8 cellular contexts compared by ENCODE assay signal in the genomic region with DNA sequence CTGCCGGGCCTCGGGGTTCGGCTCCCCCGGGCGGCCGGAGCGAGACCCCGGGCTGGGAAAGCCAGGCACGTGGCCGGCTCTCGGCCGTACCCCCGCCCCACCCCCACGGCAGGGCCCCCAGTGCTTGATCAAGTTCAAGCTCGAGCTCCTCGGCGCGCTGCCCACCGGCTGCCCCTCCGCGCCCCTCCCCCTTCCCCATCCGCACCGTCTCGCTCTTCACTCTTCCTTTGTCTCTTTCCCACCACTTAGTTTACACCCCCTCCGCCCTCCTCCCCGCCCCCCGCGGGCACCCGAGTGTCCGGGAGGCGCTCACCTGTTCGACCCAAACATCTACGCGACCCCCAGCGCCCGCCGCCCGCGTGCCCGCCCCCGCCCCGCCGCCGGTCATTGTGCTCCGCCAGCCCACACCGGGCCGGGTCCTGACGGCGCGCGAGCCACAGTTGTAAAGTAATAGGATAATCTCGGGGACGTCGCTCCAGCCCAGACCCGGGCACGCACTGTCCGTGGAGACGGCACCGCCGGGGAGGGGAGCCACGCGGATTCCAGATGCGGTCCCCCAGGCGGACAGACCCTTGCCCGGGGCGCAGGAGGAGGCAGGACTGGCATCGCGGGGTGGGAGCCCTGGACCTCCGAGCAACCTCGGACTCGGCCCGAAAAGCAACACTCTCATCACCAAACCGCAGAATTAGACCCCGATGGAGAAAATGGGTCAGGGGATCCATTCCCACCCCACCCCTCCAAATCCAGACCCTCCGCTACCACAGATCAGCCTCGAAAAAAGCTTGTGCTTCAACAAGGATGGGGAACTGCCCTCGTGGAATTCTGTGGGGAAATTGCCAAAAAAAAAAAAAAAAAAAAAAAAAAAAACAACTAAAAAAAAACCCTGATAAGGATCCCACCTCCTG.
DNase-seq lines count a peak whose midpoint lies in the region; ATAC-seq and TF ChIP-seq lines count a peak whose summit lies in the region.

No MANE protein-coding gene starts in this region.

- no peaks in the 10 kb centered on the region for H3K27me3 Mint-ChIP-seq in activated T-cell treated with anti-CD3 and anti-CD28 coated beads, Interleukin-2, amount 50 U/mL, for 24 hours

- peaks cover 4% of the 10 kb centered on the region for H3K4me1 ChIP-seq in osteoblast (ENCODE audit: insufficient read depth, low read length)

- peaks cover 21% of the 10 kb centered on the region for H3K79me2 ChIP-seq in osteoblast (ENCODE audit: insufficient read depth, low read length)

- peak overlapping the region; percentile 72 for H2AFZ ChIP-seq in osteoblast (ENCODE audit: low read length)

- peaks cover 13% of the 10 kb centered on the region for H3K27me3 ChIP-seq in osteoblast (ENCODE audit: insufficient read depth, low read length)

- H3K4me2 ChIP-seq in osteoblast (ENCODE audit: insufficient read depth, low read length): peak overlapping the region; percentile 91

- H3K4me3 ChIP-seq in fibroblast of villous mesenchyme (ENCODE audit: low read depth, low read length): peak overlapping the region; percentile 79
- peak overlapping the region; percentile 74 for H3K4me3 ChIP-seq in osteoblast (ENCODE audit: insufficient read depth, low read length)

- DNase-seq in ELR (ENCODE audit: low read depth) (peak; percentile 55), NCI-H2171 treated with DMSO at 0.1 percent for 48 hours (lab: John Stamatoyannopoulos, UW) (peak; percentile 71), fibroblast of villous mesenchyme (ENCODE audit: low read depth) (no peak), osteoblast (ENCODE audit: insufficient read length, low spot score, missing footprints) (peak; percentile 89), germinal center (ENCODE audit: low spot score) (no peak), HPDE6-E6E7 (ENCODE audit: extremely low spot score) (no peak)
- peak; percentile 59 for DNase-seq in activated T-cell treated with anti-CD3 and anti-CD28 coated beads, Interleukin-2, amount 50 U/mL, for 24 hours

- H3K4me1 Mint-ChIP-seq in activated T-cell treated with anti-CD3 and anti-CD28 coated beads, Interleukin-2, amount 50 U/mL, for 24 hours (ENCODE audit: low read depth): peaks cover 41% of the 10 kb centered on the region

- H4K20me1 ChIP-seq in osteoblast (ENCODE audit: insufficient read depth, low read length): peaks cover 21% of the 10 kb centered on the region

- H3K36me3 ChIP-seq in osteoblast (ENCODE audit: insufficient read depth, low read length): no peaks in the 10 kb centered on the region

- no peaks in the 10 kb centered on the region for H3K9me3 Mint-ChIP-seq in activated T-cell treated with anti-CD3 and anti-CD28 coated beads, Interleukin-2, amount 50 U/mL, for 24 hours

- H3K27ac ChIP-seq in osteoblast (ENCODE audit: low read depth, low read length): peak overlapping the region; percentile 46

- H3K4me3 Mint-ChIP-seq in activated T-cell treated with anti-CD3 and anti-CD28 coated beads, Interleukin-2, amount 50 U/mL, for 24 hours: peak overlapping the region; percentile 82

- H3K9me3 ChIP-seq in osteoblast (ENCODE audit: low read depth, low read length): no peaks in the 10 kb centered on the region

- TF ChIP-seq CTCF in fibroblast of villous mesenchyme (IDR thresholded peaks at IDR 0.05; ENCODE audit: insufficient read depth, low read depth, low read length) (no peak), osteoblast (IDR thresholded peaks at IDR 0.05; ENCODE audit: extremely low read depth, low read depth, low read length) (no peak)

- ATAC-seq in GM18517 (IDR thresholded peaks at IDR 0.05; ENCODE audit: unreplicated experiment): no peak

- H3K36me3 Mint-ChIP-seq in activated T-cell treated with anti-CD3 and anti-CD28 coated beads, Interleukin-2, amount 50 U/mL, for 24 hours (ENCODE audit: low read depth): peaks cover 5% of the 10 kb centered on the region

- H3K27ac Mint-ChIP-seq in activated T-cell treated with anti-CD3 and anti-CD28 coated beads, Interleukin-2, amount 50 U/mL, for 24 hours: peak overlapping the region; percentile 86

Comparison
In these comparisons a context has a peak if more than half of its experiments do, and no peak if none do; other contexts are left out.
1. DNase-seq: peak in ELR (single experiment), NCI-H2171 treated with DMSO at 0.1 percent for 48 hours (single experiment), activated T-cell treated with anti-CD3 and anti-CD28 coated beads, Interleukin-2, amount 50 U/mL, for 24 hours (single experiment) and osteoblast (single experiment); none in fibroblast of villous mesenchyme (single experiment), germinal center (single experiment) and HPDE6-E6E7 (single experiment).